Comparison of ENCODE assay signal across 1 cellular context in the genomic region with DNA sequence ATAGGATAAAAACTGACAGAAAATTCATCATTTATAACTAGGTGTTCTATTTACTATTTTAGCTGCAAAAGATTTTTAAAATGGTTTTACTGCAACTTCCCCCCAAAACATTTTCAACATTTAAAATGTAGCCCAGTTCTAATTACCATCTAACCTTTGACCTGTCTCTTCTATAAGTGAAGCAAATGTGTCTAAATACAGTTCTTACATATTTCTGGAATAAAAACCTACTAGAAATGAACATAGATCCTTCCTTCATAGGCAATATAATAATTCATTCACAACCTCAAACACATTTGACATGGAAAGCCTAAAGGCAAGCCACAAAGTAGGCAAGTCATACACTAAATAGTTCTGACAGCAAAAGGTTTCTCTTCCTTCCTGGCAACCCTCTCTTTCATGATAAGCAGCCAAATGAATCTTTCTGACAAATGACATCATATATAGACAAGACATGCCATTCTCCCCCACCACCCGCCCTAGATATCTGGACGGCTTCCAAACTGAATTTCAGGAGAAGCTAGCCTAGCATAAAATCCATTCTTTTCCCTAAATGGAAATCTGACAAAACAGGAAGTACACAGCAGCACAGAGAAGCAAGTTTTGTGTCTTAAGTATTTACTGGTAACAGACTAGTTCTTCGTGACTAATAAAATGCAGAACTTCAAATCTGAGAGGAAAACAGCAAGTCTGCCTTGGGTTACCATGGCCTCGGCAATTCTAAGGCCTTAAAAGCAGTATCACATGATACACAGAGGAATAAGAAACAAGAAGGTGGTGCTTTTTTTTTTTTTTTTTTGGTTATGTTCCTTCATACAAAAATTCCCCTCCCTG.
TF ChIP-seq lines count a peak whose summit lies in the region.

No MANE protein-coding gene starts in this region.

TF ChIP-seq in K562, 482 proteins besides CTCF, POLR2A, EP300 and RAD21 (continued from another document and continues in another):
- TF ChIP-seq, protein P1, sequence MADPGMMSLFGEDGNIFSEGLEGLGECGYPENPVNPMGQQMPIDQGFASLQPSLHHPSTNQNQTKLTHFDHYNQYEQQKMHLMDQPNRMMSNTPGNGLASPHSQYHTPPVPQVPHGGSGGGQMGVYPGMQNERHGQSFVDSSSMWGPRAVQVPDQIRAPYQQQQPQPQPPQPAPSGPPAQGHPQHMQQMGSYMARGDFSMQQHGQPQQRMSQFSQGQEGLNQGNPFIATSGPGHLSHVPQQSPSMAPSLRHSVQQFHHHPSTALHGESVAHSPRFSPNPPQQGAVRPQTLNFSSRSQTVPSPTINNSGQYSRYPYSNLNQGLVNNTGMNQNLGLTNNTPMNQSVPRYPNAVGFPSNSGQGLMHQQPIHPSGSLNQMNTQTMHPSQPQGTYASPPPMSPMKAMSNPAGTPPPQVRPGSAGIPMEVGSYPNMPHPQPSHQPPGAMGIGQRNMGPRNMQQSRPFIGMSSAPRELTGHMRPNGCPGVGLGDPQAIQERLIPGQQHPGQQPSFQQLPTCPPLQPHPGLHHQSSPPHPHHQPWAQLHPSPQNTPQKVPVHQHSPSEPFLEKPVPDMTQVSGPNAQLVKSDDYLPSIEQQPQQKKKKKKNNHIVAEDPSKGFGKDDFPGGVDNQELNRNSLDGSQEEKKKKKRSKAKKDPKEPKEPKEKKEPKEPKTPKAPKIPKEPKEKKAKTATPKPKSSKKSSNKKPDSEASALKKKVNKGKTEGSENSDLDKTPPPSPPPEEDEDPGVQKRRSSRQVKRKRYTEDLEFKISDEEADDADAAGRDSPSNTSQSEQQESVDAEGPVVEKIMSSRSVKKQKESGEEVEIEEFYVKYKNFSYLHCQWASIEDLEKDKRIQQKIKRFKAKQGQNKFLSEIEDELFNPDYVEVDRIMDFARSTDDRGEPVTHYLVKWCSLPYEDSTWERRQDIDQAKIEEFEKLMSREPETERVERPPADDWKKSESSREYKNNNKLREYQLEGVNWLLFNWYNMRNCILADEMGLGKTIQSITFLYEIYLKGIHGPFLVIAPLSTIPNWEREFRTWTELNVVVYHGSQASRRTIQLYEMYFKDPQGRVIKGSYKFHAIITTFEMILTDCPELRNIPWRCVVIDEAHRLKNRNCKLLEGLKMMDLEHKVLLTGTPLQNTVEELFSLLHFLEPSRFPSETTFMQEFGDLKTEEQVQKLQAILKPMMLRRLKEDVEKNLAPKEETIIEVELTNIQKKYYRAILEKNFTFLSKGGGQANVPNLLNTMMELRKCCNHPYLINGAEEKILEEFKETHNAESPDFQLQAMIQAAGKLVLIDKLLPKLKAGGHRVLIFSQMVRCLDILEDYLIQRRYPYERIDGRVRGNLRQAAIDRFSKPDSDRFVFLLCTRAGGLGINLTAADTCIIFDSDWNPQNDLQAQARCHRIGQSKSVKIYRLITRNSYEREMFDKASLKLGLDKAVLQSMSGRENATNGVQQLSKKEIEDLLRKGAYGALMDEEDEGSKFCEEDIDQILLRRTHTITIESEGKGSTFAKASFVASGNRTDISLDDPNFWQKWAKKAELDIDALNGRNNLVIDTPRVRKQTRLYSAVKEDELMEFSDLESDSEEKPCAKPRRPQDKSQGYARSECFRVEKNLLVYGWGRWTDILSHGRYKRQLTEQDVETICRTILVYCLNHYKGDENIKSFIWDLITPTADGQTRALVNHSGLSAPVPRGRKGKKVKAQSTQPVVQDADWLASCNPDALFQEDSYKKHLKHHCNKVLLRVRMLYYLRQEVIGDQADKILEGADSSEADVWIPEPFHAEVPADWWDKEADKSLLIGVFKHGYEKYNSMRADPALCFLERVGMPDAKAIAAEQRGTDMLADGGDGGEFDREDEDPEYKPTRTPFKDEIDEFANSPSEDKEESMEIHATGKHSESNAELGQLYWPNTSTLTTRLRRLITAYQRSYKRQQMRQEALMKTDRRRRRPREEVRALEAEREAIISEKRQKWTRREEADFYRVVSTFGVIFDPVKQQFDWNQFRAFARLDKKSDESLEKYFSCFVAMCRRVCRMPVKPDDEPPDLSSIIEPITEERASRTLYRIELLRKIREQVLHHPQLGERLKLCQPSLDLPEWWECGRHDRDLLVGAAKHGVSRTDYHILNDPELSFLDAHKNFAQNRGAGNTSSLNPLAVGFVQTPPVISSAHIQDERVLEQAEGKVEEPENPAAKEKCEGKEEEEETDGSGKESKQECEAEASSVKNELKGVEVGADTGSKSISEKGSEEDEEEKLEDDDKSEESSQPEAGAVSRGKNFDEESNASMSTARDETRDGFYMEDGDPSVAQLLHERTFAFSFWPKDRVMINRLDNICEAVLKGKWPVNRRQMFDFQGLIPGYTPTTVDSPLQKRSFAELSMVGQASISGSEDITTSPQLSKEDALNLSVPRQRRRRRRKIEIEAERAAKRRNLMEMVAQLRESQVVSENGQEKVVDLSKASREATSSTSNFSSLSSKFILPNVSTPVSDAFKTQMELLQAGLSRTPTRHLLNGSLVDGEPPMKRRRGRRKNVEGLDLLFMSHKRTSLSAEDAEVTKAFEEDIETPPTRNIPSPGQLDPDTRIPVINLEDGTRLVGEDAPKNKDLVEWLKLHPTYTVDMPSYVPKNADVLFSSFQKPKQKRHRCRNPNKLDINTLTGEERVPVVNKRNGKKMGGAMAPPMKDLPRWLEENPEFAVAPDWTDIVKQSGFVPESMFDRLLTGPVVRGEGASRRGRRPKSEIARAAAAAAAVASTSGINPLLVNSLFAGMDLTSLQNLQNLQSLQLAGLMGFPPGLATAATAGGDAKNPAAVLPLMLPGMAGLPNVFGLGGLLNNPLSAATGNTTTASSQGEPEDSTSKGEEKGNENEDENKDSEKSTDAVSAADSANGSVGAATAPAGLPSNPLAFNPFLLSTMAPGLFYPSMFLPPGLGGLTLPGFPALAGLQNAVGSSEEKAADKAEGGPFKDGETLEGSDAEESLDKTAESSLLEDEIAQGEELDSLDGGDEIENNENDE (IDR thresholded peaks at IDR 0.05; ENCODE audit: low read depth, low read length): no peak
- TF ChIP-seq HDAC1 (IDR thresholded peaks at IDR 0.05): 0 out of 4 replicates have a peak, but pooled peaks of 1 of the 2 experiments have one; percentile 33
- TF ChIP-seq BACH1 (tag; IDR thresholded peaks at IDR 0.05): no peak
- peak; percentile 78 for TF ChIP-seq ARID1B (IDR thresholded peaks at IDR 0.05)
- TF ChIP-seq ARID2 (IDR thresholded peaks at IDR 0.05): no peak
- TF ChIP-seq IFI16 (CRISPR knock-in tag; IDR thresholded peaks at IDR 0.05): no peak
- TF ChIP-seq, protein P2, sequence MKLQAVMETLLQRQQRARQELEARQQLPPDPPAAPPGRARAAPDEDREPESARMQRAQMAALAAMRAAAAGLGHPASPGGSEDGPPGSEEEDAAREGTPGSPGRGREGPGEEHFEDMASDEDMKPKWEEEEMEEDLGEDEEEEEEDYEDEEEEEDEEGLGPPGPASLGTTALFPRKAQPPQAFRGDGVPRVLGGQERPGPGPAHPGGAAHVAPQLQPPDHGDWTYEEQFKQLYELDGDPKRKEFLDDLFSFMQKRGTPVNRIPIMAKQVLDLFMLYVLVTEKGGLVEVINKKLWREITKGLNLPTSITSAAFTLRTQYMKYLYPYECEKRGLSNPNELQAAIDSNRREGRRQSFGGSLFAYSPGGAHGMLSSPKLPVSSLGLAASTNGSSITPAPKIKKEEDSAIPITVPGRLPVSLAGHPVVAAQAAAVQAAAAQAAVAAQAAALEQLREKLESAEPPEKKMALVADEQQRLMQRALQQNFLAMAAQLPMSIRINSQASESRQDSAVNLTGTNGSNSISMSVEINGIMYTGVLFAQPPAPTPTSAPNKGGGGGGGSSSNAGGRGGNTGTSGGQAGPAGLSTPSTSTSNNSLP (IDR thresholded peaks at IDR 0.05; ENCODE audit: borderline replicate concordance, low read depth, low read length): peak; percentile 77; the same call in 1 of the 2 replicates
- TF ChIP-seq BDP1 (IDR thresholded peaks at IDR 0.05; ENCODE audit: insufficient read depth, insufficient read length): no peak
- no peak for TF ChIP-seq ZNF830 (CRISPR knock-in tag; IDR thresholded peaks at IDR 0.05)
- no peak for TF ChIP-seq DMBX1 (CRISPR knock-in tag; IDR thresholded peaks at IDR 0.05; ENCODE audit: borderline replicate concordance)
- TF ChIP-seq CREM (IDR thresholded peaks at IDR 0.05; ENCODE audit: low read depth): peak; percentile 80
- TF ChIP-seq, protein P3, sequence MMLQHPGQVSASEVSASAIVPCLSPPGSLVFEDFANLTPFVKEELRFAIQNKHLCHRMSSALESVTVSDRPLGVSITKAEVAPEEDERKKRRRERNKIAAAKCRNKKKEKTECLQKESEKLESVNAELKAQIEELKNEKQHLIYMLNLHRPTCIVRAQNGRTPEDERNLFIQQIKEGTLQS (IDR thresholded peaks at IDR 0.05): peak; percentile 91
- TF ChIP-seq, protein P3 (CRISPR knock-in tag; conservative IDR thresholded peaks at IDR 0.05): no peak
- TF ChIP-seq KAT8 (IDR thresholded peaks at IDR 0.05; ENCODE audit: low read depth): no peak
- TF ChIP-seq, protein P4, sequence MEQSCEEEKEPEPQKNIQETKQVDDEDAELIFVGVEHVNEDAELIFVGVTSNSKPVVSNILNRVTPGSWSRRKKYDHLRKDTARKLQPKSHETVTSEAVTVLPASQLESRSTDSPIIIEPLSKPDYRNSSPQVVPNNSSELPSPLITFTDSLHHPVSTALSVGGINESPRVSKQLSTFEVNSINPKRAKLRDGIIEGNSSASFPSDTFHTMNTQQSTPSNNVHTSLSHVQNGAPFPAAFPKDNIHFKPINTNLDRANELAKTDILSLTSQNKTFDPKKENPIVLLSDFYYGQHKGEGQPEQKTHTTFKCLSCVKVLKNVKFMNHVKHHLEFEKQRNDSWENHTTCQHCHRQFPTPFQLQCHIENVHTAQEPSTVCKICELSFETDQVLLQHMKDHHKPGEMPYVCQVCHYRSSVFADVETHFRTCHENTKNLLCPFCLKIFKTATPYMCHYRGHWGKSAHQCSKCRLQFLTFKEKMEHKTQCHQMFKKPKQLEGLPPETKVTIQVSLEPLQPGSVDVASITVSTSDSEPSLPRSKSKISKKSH (CRISPR knock-in tag; IDR thresholded peaks at IDR 0.05): no peak
- no peak for TF ChIP-seq ADNP (tag; IDR thresholded peaks at IDR 0.05)
- TF ChIP-seq SMARCA5 (IDR thresholded peaks at IDR 0.05): no peak
- no peak for TF ChIP-seq U2AF1 (optimal IDR thresholded peaks at IDR 0.05; ENCODE audit: low read depth, low read length)
- TF ChIP-seq ZNF263 (CRISPR knock-in tag; IDR thresholded peaks at IDR 0.05; ENCODE audit: borderline replicate concordance): no peak
- TF ChIP-seq SAFB2 (IDR thresholded peaks at IDR 0.05; ENCODE audit: borderline replicate concordance, low read depth, low read length, severe bottlenecking): no peak
- TF ChIP-seq SMARCB1 (IDR thresholded peaks at IDR 0.05; ENCODE audit: insufficient read length, low read depth): no peak
- peak in 1 of 2 experiments; percentile 49; a peak in 1 of 4 replicates for TF ChIP-seq TEAD1 (CRISPR knock-in tag; IDR thresholded peaks at IDR 0.05)
- 0 out of 4 replicates have a peak, but pooled peaks of 1 of the 2 experiments have one; percentile 69 for TF ChIP-seq RCOR1 (IDR thresholded peaks at IDR 0.05; ENCODE audit: borderline replicate concordance in 1 of 2, low read depth in 2 of 2, low read length in 2 of 2)
- TF ChIP-seq, protein P5, sequence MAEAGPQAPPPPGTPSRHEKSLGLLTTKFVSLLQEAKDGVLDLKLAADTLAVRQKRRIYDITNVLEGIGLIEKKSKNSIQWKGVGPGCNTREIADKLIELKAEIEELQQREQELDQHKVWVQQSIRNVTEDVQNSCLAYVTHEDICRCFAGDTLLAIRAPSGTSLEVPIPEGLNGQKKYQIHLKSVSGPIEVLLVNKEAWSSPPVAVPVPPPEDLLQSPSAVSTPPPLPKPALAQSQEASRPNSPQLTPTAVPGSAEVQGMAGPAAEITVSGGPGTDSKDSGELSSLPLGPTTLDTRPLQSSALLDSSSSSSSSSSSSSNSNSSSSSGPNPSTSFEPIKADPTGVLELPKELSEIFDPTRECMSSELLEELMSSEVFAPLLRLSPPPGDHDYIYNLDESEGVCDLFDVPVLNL (CRISPR knock-in tag; IDR thresholded peaks at IDR 0.05; ENCODE audit: low read depth): no peak
- TF ChIP-seq, protein P6, sequence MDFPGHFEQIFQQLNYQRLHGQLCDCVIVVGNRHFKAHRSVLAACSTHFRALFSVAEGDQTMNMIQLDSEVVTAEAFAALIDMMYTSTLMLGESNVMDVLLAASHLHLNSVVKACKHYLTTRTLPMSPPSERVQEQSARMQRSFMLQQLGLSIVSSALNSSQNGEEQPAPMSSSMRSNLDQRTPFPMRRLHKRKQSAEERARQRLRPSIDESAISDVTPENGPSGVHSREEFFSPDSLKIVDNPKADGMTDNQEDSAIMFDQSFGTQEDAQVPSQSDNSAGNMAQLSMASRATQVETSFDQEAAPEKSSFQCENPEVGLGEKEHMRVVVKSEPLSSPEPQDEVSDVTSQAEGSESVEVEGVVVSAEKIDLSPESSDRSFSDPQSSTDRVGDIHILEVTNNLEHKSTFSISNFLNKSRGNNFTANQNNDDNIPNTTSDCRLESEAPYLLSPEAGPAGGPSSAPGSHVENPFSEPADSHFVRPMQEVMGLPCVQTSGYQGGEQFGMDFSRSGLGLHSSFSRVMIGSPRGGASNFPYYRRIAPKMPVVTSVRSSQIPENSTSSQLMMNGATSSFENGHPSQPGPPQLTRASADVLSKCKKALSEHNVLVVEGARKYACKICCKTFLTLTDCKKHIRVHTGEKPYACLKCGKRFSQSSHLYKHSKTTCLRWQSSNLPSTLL (IDR thresholded peaks at IDR 0.05): no peak
- TF ChIP-seq, protein P7, sequence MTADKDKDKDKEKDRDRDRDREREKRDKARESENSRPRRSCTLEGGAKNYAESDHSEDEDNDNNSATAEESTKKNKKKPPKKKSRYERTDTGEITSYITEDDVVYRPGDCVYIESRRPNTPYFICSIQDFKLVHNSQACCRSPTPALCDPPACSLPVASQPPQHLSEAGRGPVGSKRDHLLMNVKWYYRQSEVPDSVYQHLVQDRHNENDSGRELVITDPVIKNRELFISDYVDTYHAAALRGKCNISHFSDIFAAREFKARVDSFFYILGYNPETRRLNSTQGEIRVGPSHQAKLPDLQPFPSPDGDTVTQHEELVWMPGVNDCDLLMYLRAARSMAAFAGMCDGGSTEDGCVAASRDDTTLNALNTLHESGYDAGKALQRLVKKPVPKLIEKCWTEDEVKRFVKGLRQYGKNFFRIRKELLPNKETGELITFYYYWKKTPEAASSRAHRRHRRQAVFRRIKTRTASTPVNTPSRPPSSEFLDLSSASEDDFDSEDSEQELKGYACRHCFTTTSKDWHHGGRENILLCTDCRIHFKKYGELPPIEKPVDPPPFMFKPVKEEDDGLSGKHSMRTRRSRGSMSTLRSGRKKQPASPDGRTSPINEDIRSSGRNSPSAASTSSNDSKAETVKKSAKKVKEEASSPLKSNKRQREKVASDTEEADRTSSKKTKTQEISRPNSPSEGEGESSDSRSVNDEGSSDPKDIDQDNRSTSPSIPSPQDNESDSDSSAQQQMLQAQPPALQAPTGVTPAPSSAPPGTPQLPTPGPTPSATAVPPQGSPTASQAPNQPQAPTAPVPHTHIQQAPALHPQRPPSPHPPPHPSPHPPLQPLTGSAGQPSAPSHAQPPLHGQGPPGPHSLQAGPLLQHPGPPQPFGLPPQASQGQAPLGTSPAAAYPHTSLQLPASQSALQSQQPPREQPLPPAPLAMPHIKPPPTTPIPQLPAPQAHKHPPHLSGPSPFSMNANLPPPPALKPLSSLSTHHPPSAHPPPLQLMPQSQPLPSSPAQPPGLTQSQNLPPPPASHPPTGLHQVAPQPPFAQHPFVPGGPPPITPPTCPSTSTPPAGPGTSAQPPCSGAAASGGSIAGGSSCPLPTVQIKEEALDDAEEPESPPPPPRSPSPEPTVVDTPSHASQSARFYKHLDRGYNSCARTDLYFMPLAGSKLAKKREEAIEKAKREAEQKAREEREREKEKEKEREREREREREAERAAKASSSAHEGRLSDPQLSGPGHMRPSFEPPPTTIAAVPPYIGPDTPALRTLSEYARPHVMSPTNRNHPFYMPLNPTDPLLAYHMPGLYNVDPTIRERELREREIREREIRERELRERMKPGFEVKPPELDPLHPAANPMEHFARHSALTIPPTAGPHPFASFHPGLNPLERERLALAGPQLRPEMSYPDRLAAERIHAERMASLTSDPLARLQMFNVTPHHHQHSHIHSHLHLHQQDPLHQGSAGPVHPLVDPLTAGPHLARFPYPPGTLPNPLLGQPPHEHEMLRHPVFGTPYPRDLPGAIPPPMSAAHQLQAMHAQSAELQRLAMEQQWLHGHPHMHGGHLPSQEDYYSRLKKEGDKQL (CRISPR knock-in tag; IDR thresholded peaks at IDR 0.05; ENCODE audit: borderline replicate concordance): no peak
